Comparison of ENCODE assay signal across 17 cellular contexts in genomic region chr14:24132976-24133375, GRCh38. TPM values are rescaled to one million over a fixed set of nuclear protein-coding genes. Genes with fewer than 3 reads are reported as not detected.
DNase-seq lines count a peak whose midpoint lies in the region; ATAC-seq lines count a peak whose summit lies in the region.
"Had no signal": no experiment of that assay in that cellular context is flagged by ENCODE, and none has a peak within 500 bp of the region (broad histone marks: within the 10 kb centered on the region; RNA-seq: fewer than 3 reads in every experiment).

No MANE protein-coding gene starts in this region.

- no peak for ATAC-seq in activated naive CD8-positive, alpha-beta T cell treated with anti-CD3 and anti-CD28 coated beads, Interleukin-2, amount 50 U/mL, for 24 hours

- H3K9ac ChIP-seq in skeletal muscle tissue (ENCODE audit: low read depth in 1 of 3, low read length in 3 of 3) (peak overlapping the region; percentile 82 to 96 (median 82)), mesendoderm (ENCODE audit: low read length) (no peak overlapping the region)
- H3K9ac ChIP-seq: GM23248 had no signal

- no peaks in the 10 kb centered on the region for H3K27me3 Mint-ChIP-seq in activated naive CD4-positive, alpha-beta T cell treated with anti-CD3 and anti-CD28 coated beads, Interleukin-2, amount 50 U/mL, for 24 hours
- no peaks in the 10 kb centered on the region for H3K27me3 Mint-ChIP-seq in activated naive CD8-positive, alpha-beta T cell treated with anti-CD3 and anti-CD28 coated beads, Interleukin-2, amount 50 U/mL, for 24 hours

- no peak overlapping the region for H2BK5ac ChIP-seq in mesendoderm (ENCODE audit: low read length)

- H3K9me3 Mint-ChIP-seq in activated naive CD4-positive, alpha-beta T cell treated with anti-CD3 and anti-CD28 coated beads, Interleukin-2, amount 50 U/mL, for 24 hours, result no peaks in the 10 kb centered on the region
- H3K9me3 Mint-ChIP-seq in activated naive CD8-positive, alpha-beta T cell treated with anti-CD3 and anti-CD28 coated beads, Interleukin-2, amount 50 U/mL, for 24 hours, result no peaks in the 10 kb centered on the region

- no peaks in the 10 kb centered on the region for H3K79me1 ChIP-seq in mesendoderm (ENCODE audit: low read length)

- H3K27ac ChIP-seq in KOPT-K1 (ENCODE audit: low read depth, low read length, poor library complexity, severe bottlenecking) (peak overlapping the region; percentile 35), skeletal muscle tissue (ENCODE audit: low read depth, low read length) (peak overlapping the region; percentile 96), mesendoderm (ENCODE audit: low read depth, low read length) (no peak overlapping the region)
- H3K27ac ChIP-seq: ascending aorta, GM23248, SK-N-MC, uterus had no signal

- no CpG with 5 or more reads among the region's 2 CpGs for WGBS in mesendoderm (ENCODE audit: extremely low coverage, insufficient coverage, low lambda C conversion rate)

- peak overlapping the region; percentile 70 to 88 (median 87) for H3K4me3 ChIP-seq in skeletal muscle tissue (ENCODE audit: low read length in 3 of 3)
- H3K4me3 ChIP-seq in mesendoderm (ENCODE audit: low read length), result no peak overlapping the region
- H3K4me3 ChIP-seq: ascending aorta, GM23248, SK-N-MC, uterus had no signal

- H3K56ac ChIP-seq in mesendoderm (ENCODE audit: low read length), result no peak overlapping the region

- peak overlapping the region; percentile 98 for H3K27ac Mint-ChIP-seq in activated naive CD4-positive, alpha-beta T cell treated with anti-CD3 and anti-CD28 coated beads, Interleukin-2, amount 50 U/mL, for 24 hours
- peak overlapping the region; percentile 80 for H3K27ac Mint-ChIP-seq in activated naive CD8-positive, alpha-beta T cell treated with anti-CD3 and anti-CD28 coated beads, Interleukin-2, amount 50 U/mL, for 24 hours

- H3K9me3 ChIP-seq in KOPT-K1 (ENCODE audit: insufficient read depth, low read length, poor library complexity, severe bottlenecking) (no peaks in the 10 kb centered on the region), skeletal muscle tissue (ENCODE audit: control insufficient read depth in 3 of 3, low read length in 3 of 3) (no peaks in the 10 kb centered on the region)
- H3K9me3 ChIP-seq: ascending aorta, uterus had no signal

- peaks cover 5% of the 10 kb centered on the region for H3K36me3 Mint-ChIP-seq in activated naive CD4-positive, alpha-beta T cell treated with anti-CD3 and anti-CD28 coated beads, Interleukin-2, amount 50 U/mL, for 24 hours
- peaks cover 12% of the 10 kb centered on the region for H3K36me3 Mint-ChIP-seq in activated naive CD8-positive, alpha-beta T cell treated with anti-CD3 and anti-CD28 coated beads, Interleukin-2, amount 50 U/mL, for 24 hours (ENCODE audit: low read depth)

- DNase-seq in activated naive CD4-positive, alpha-beta T cell (lab: John Stamatoyannopoulos, UW), result no peak
- DNase-seq in activated naive CD8-positive, alpha-beta T cell treated with anti-CD3 and anti-CD28 coated beads, Interleukin-2, amount 50 U/mL, for 24 hours, result no peak
- no peak for DNase-seq in stimulated activated CD4-positive, alpha-beta T cell treated with anti-CD3 and anti-CD28 coated beads, Interleukin-4, amount 100 ng/mL, for 4 hours
- DNase-seq in cortex of kidney (lab: John Stamatoyannopoulos, UW), result no peak
- no peak for DNase-seq in mesendoderm
- DNase-seq: GM23248, kidney glomerular epithelial cell, midbrain, NCI-H1417 treated with DMSO at 0.1 percent for 48 hours, NCI-H82, uterus had no signal

- H2BK15ac ChIP-seq in mesendoderm (replicated peaks; ENCODE audit: low read depth), result no peak overlapping the region

- H3K36me3 ChIP-seq in KOPT-K1 (ENCODE audit: insufficient read depth, low read length) (peaks cover 10% of the 10 kb centered on the region), skeletal muscle tissue (ENCODE audit: control insufficient read depth in 3 of 3, insufficient read depth in 3 of 3, low read length in 3 of 3) (peaks cover 7 to 17% (median 11%) of the 10 kb centered on the region in 3 donors), mesendoderm (ENCODE audit: control insufficient read depth, insufficient read depth, low read length) (no peaks in the 10 kb centered on the region)
- H3K36me3 ChIP-seq: uterus had no signal

- H3K4me1 ChIP-seq in skeletal muscle tissue (ENCODE audit: control insufficient read depth in 3 of 3, insufficient read depth in 3 of 3, low read length in 3 of 3), result peaks cover 46 to 59% (median 51%) of the 10 kb centered on the region in 3 donors
- peaks cover 1% of the 10 kb centered on the region for H3K4me1 ChIP-seq in mesendoderm (ENCODE audit: control insufficient read depth, low read depth, low read length)

- no peaks in the 10 kb centered on the region for H3K79me2 ChIP-seq in mesendoderm (ENCODE audit: control insufficient read depth, insufficient read depth, low read length)

- peak overlapping the region; percentile 71 for H3K4me3 Mint-ChIP-seq in activated naive CD4-positive, alpha-beta T cell treated with anti-CD3 and anti-CD28 coated beads, Interleukin-2, amount 50 U/mL, for 24 hours
- no peak overlapping the region for H3K4me3 Mint-ChIP-seq in activated naive CD8-positive, alpha-beta T cell treated with anti-CD3 and anti-CD28 coated beads, Interleukin-2, amount 50 U/mL, for 24 hours

- H3K4me1 Mint-ChIP-seq in activated naive CD4-positive, alpha-beta T cell treated with anti-CD3 and anti-CD28 coated beads, Interleukin-2, amount 50 U/mL, for 24 hours, result peaks cover 45% of the 10 kb centered on the region
- peaks cover 37% of the 10 kb centered on the region for H3K4me1 Mint-ChIP-seq in activated naive CD8-positive, alpha-beta T cell treated with anti-CD3 and anti-CD28 coated beads, Interleukin-2, amount 50 U/mL, for 24 hours

- no peak overlapping the region for H3K18ac ChIP-seq in mesendoderm (ENCODE audit: low read length)

- H3K23ac ChIP-seq in mesendoderm (ENCODE audit: low read length), result no peak overlapping the region

- H2BK120ac ChIP-seq in mesendoderm (ENCODE audit: low read depth, low read length), result no peak overlapping the region

- H3K4ac ChIP-seq in mesendoderm (ENCODE audit: low read depth, low read length), result no peak overlapping the region

- H3K4me2 ChIP-seq in mesendoderm (ENCODE audit: low read length), result no peak overlapping the region

- no peak overlapping the region for H2AK5ac ChIP-seq in mesendoderm (ENCODE audit: low read length)

- H3K27me3 ChIP-seq in skeletal muscle tissue (ENCODE audit: control insufficient read depth in 3 of 3, insufficient read depth in 3 of 3, low read length in 3 of 3) (no peaks in the 10 kb centered on the region), mesendoderm (ENCODE audit: insufficient read depth, low read length, poor library complexity) (no peaks in the 10 kb centered on the region)
- H3K27me3 ChIP-seq: ascending aorta, uterus had no signal

- H4K5ac ChIP-seq in mesendoderm (ENCODE audit: low read length), result no peak overlapping the region

- H4K8ac ChIP-seq in mesendoderm (ENCODE audit: low read depth, low read length), result no peak overlapping the region

RNA-seq across cellular contexts. Expression of gene FITM1, which starts 2.5 kb away (rescaled TPM):
- 172 TPM for total RNA-seq in skeletal muscle tissue
- polyA plus RNA-seq in mesendoderm (2013, experiment 1 of 2), result 0.17 TPM
- 0.13 TPM for polyA plus RNA-seq in mesendoderm (2013, experiment 2 of 2)
- total RNA-seq: ascending aorta, Daoy, GM23248 had no signal
- polyA plus RNA-seq: GM23248 had no signal

RNA-seq across cellular contexts. Expression of gene PSME1, which starts 3.0 kb away (rescaled TPM):
- 89.8 TPM for total RNA-seq in skeletal muscle tissue
- polyA plus RNA-seq in mesendoderm (2013, experiment 1 of 2), result 30.5 TPM
- polyA plus RNA-seq in mesendoderm (2013, experiment 2 of 2), result 31.4 TPM

RNA-seq across cellular contexts. Expression of gene EMC9, which starts 8.4 kb away (rescaled TPM):
- 12.0 TPM for total RNA-seq in skeletal muscle tissue
- polyA plus RNA-seq in mesendoderm (2013, experiment 1 of 2), result 23.2 TPM
- polyA plus RNA-seq in mesendoderm (2013, experiment 2 of 2), result 21.0 TPM

RNA-seq across cellular contexts. Expression of gene PSME2, which starts 13.4 kb away (rescaled TPM):
- total RNA-seq in skeletal muscle tissue, result 58.5 TPM
- 96.5 TPM for polyA plus RNA-seq in mesendoderm (2013, experiment 1 of 2)
- 93.0 TPM for polyA plus RNA-seq in mesendoderm (2013, experiment 2 of 2)

RNA-seq across cellular contexts. Expression of gene RNF31, which starts 14.3 kb away (rescaled TPM):
- total RNA-seq in skeletal muscle tissue, result 33.4 TPM
- polyA plus RNA-seq in mesendoderm (2013, experiment 1 of 2), result 56.1 TPM
- polyA plus RNA-seq in mesendoderm (2013, experiment 2 of 2), result 50.3 TPM
